ENCODE assay signal across 21 cellular contexts in the genomic region with DNA sequence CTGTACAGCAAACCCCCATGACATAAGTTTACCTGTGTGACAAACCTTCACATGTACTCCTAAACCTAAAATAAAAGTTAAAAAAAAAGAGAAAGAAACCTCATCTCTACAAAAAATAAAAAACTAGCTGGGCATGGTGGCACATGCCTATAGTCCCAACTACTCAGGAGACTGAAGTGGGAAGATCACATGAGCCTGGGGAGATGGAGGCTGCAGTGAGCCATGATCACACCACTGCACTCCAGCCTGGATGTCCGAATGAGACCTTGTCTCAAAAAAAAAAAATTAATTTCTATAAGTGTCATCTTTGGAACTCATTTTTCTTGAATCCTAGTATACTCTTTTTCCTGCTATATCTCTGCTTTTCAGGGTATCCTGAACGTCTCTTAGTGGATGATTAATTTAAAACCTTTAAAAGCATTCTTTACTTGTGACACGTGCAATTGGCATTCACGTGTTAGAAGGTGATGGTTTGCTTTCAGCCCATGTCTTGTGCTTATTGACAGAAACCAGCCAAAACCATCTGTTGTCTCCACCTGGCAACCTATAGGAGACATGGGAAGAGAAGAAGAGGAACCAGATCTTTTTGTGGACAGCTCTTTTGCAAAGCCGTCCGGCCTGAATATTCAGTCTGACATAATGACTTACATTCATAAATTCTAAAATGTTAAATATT. TPM values are rescaled to one million over a fixed set of nuclear protein-coding genes. Genes with fewer than 3 reads are reported as not detected.
DNase-seq lines count a peak whose midpoint lies in the region; ATAC-seq and TF ChIP-seq lines count a peak whose summit lies in the region.
"Had no signal": no experiment of that assay in that cellular context is flagged by ENCODE, and none has a peak within 500 bp of the region (broad histone marks: within the 10 kb centered on the region; RNA-seq: fewer than 3 reads in every experiment).

No MANE protein-coding gene starts in this region.

- no peak overlapping the region for H3K4me3 ChIP-seq in SK-N-SH (ENCODE audit: low read depth in 2 of 2, low read length in 1 of 2)
- H3K4me3 ChIP-seq: BLaER1, hepatocyte, mucosa of descending colon, tibial artery had no signal

- peak overlapping the region; percentile 10 to 41; a peak in 3 of 4 replicates for H3K27ac ChIP-seq in SK-N-SH (ENCODE audit: low read depth in 2 of 2, low read length in 1 of 2)
- H3K27ac ChIP-seq: BLaER1, hepatocyte, neutrophil, tibial artery had no signal

- no peak for TF ChIP-seq CTCF in SK-N-SH (IDR thresholded peaks at IDR 0.05)
- TF ChIP-seq CTCF in mesothelial cell of epicardium (IDR thresholded peaks at IDR 0.05; ENCODE audit: unreplicated experiment), result no peak

- ATAC-seq in activated CD8-positive, alpha-beta memory T cell treated with anti-CD3 and anti-CD28 coated beads, Interleukin-2, amount 10 ng/mL, durations not matched to agents 7 days and 5 days, result no peak
- ATAC-seq: left cardiac atrium, mucosa of descending colon had no signal

- CTCF ChIA-PET in SK-N-SH (lab: Yijun Ruan, JAX), result no interaction called here
- CTCF ChIA-PET in activated naive CD4-positive, alpha-beta T cell treated with anti-CD3 and anti-CD28 coated beads, Interleukin-2, amount 10 ng/mL, durations not matched to agents 7 days and 5 days (lab: Charles Lee), result no interaction called here
- CTCF ChIA-PET in activated CD8-positive, alpha-beta memory T cell treated with anti-CD3 and anti-CD28 coated beads, Interleukin-2, amount 10 ng/mL, durations not matched to agents 7 days and 5 days (lab: Charles Lee), result no interaction called here

- no peak for TF ChIP-seq EP300 in Ishikawa (IDR thresholded peaks at IDR 0.05; ENCODE audit: borderline replicate concordance)
- TF ChIP-seq EP300 in SK-N-SH (IDR thresholded peaks at IDR 0.05; ENCODE audit: borderline replicate concordance in 1 of 2, low read depth in 1 of 2, low read length in 1 of 2), result peak in 1 of 2 experiments; percentile 39; a peak in 1 of 4 replicates

- peaks cover 11% of the 10 kb centered on the region for H3K9me3 Mint-ChIP-seq in mesothelial cell of epicardium
- peaks cover 2% of the 10 kb centered on the region for H3K9me3 Mint-ChIP-seq in activated naive CD4-positive, alpha-beta T cell treated with anti-CD3 and anti-CD28 coated beads, Interleukin-2, amount 10 ng/mL, durations not matched to agents 7 days and 5 days
- H3K9me3 Mint-ChIP-seq in activated CD8-positive, alpha-beta memory T cell treated with anti-CD3 and anti-CD28 coated beads, Interleukin-2, amount 10 ng/mL, durations not matched to agents 7 days and 5 days (ENCODE audit: low read depth), result peaks cover 2% of the 10 kb centered on the region

- no peaks in the 10 kb centered on the region for H3K36me3 Mint-ChIP-seq in mesothelial cell of epicardium
- H3K36me3 Mint-ChIP-seq in activated naive CD4-positive, alpha-beta T cell treated with anti-CD3 and anti-CD28 coated beads, Interleukin-2, amount 10 ng/mL, durations not matched to agents 7 days and 5 days, result no peaks in the 10 kb centered on the region
- H3K36me3 Mint-ChIP-seq in activated CD8-positive, alpha-beta memory T cell treated with anti-CD3 and anti-CD28 coated beads, Interleukin-2, amount 10 ng/mL, durations not matched to agents 7 days and 5 days, result peaks cover 3% of the 10 kb centered on the region

- peaks cover 7% of the 10 kb centered on the region for H3K4me1 Mint-ChIP-seq in mesothelial cell of epicardium
- H3K4me1 Mint-ChIP-seq in activated naive CD4-positive, alpha-beta T cell treated with anti-CD3 and anti-CD28 coated beads, Interleukin-2, amount 10 ng/mL, durations not matched to agents 7 days and 5 days, result peaks cover 21% of the 10 kb centered on the region
- H3K4me1 Mint-ChIP-seq in activated CD8-positive, alpha-beta memory T cell treated with anti-CD3 and anti-CD28 coated beads, Interleukin-2, amount 10 ng/mL, durations not matched to agents 7 days and 5 days, result peaks cover 16% of the 10 kb centered on the region

- WGBS in SK-N-SH (ENCODE audit: low lambda C conversion rate), result 37% methylated on average over 6 of the region's 6 CpGs

- H3K27ac Mint-ChIP-seq in mesothelial cell of epicardium, result peak overlapping the region; percentile 48
- no peak overlapping the region for H3K27ac Mint-ChIP-seq in activated naive CD4-positive, alpha-beta T cell treated with anti-CD3 and anti-CD28 coated beads, Interleukin-2, amount 10 ng/mL, durations not matched to agents 7 days and 5 days
- H3K27ac Mint-ChIP-seq in activated CD8-positive, alpha-beta memory T cell treated with anti-CD3 and anti-CD28 coated beads, Interleukin-2, amount 10 ng/mL, durations not matched to agents 7 days and 5 days, result no peak overlapping the region
- H3K27ac Mint-ChIP-seq: endodermal cell had no signal

- DNase-seq in EL (peak; percentile 54), SK-N-SH (no peak), mesothelial cell of epicardium (ENCODE audit: low spot score in 2 of 2, unreplicated experiment in 2 of 2) (no peak), NCI-H748 (lab: John Stamatoyannopoulos, UW; ENCODE audit: unreplicated experiment) (no peak)
- no peak for DNase-seq in activated naive CD4-positive, alpha-beta T cell treated with anti-CD3 and anti-CD28 coated beads, Interleukin-2, amount 10 ng/mL, durations not matched to agents 7 days and 5 days
- no peak for DNase-seq in activated CD8-positive, alpha-beta memory T cell treated with anti-CD3 and anti-CD28 coated beads, Interleukin-2, amount 10 ng/mL, durations not matched to agents 7 days and 5 days
- DNase-seq: activated CD4-positive, CD25-positive, alpha-beta regulatory T cell treated with anti-CD3 and anti-CD28 coated beads, Interleukin-2, amount 50 U/mL, for 72 hours; cerebellar nuclear complex; endodermal cell; H7; left cardiac atrium; mucosa of descending colon; NCI-H1092 treated with DMSO at 0.1 percent for 48 hours; SHP77; stimulated activated CD4-positive, alpha-beta T cell treated with anti-CD3 and anti-CD28 coated beads, Interleukin-12 subunit alpha, Interleukin-12 subunit beta, amount 100 ng/mL, for 4 hours; stimulated activated naive CD4-positive, alpha-beta T cell; tibial artery had no signal

- H3K27me3 Mint-ChIP-seq in mesothelial cell of epicardium (ENCODE audit: low read depth), result no peaks in the 10 kb centered on the region
- no peaks in the 10 kb centered on the region for H3K27me3 Mint-ChIP-seq in activated naive CD4-positive, alpha-beta T cell treated with anti-CD3 and anti-CD28 coated beads, Interleukin-2, amount 10 ng/mL, durations not matched to agents 7 days and 5 days
- peaks cover 52% of the 10 kb centered on the region for H3K27me3 Mint-ChIP-seq in activated CD8-positive, alpha-beta memory T cell treated with anti-CD3 and anti-CD28 coated beads, Interleukin-2, amount 10 ng/mL, durations not matched to agents 7 days and 5 days

- no peaks in the 10 kb centered on the region for H4K20me1 ChIP-seq in SK-N-SH (ENCODE audit: insufficient read depth)
- H4K20me1 ChIP-seq: BLaER1 had no signal

- H2AFZ ChIP-seq in SK-N-SH (ENCODE audit: low read depth), result no peak overlapping the region
- H2AFZ ChIP-seq: hepatocyte had no signal

- H3K27me3 ChIP-seq in SK-N-SH (ENCODE audit: insufficient read depth), result no peaks in the 10 kb centered on the region
- H3K27me3 ChIP-seq: BLaER1, hepatocyte, neutrophil, tibial artery had no signal

- no peak overlapping the region for H3K4me3 Mint-ChIP-seq in mesothelial cell of epicardium
- no peak overlapping the region for H3K4me3 Mint-ChIP-seq in activated naive CD4-positive, alpha-beta T cell treated with anti-CD3 and anti-CD28 coated beads, Interleukin-2, amount 10 ng/mL, durations not matched to agents 7 days and 5 days
- no peak overlapping the region for H3K4me3 Mint-ChIP-seq in activated CD8-positive, alpha-beta memory T cell treated with anti-CD3 and anti-CD28 coated beads, Interleukin-2, amount 10 ng/mL, durations not matched to agents 7 days and 5 days
- H3K4me3 Mint-ChIP-seq: endodermal cell had no signal

- no peak overlapping the region for H3K9ac ChIP-seq in SK-N-SH
- H3K9ac ChIP-seq: BLaER1 had no signal

- no peaks in the 10 kb centered on the region for H3K4me1 ChIP-seq in SK-N-SH (ENCODE audit: control insufficient read depth in 1 of 2, insufficient read depth in 2 of 2, low read depth in 1 of 2, low read length in 1 of 2)
- H3K4me1 ChIP-seq: tibial artery had no signal

- no peaks in the 10 kb centered on the region for H3K9me2 ChIP-seq in SK-N-SH

- no peaks in the 10 kb centered on the region for H3K9me3 ChIP-seq in SK-N-SH
- H3K9me3 ChIP-seq: mucosa of descending colon, neutrophil, tibial artery had no signal

- H3F3A ChIP-seq in SK-N-SH (replicated peaks; ENCODE audit: insufficient read depth), result peaks cover 4% of the 10 kb centered on the region

- POLR2A ChIA-PET in SK-N-SH (lab: Yijun Ruan, JAX), result no interaction called here

- H3K79me2 ChIP-seq in SK-N-SH (ENCODE audit: insufficient read depth), result no peaks in the 10 kb centered on the region
- H3K79me2 ChIP-seq: hepatocyte had no signal

- H3K36me3 ChIP-seq in SK-N-SH (replicated peaks in 1 of 2; ENCODE audit: control insufficient read depth in 1 of 2, insufficient read depth in 2 of 2, low read length in 1 of 2), result no peaks in the 10 kb centered on the region
- H3K36me3 ChIP-seq: BLaER1, neutrophil, tibial artery had no signal

- TF ChIP-seq RAD21 in Ishikawa (IDR thresholded peaks at IDR 0.05; ENCODE audit: low read depth) (no peak), SK-N-SH (IDR thresholded peaks at IDR 0.05; ENCODE audit: low read length) (no peak)

- no peak overlapping the region for H3K4me2 ChIP-seq in SK-N-SH
- H3K4me2 ChIP-seq: BLaER1, hepatocyte had no signal

TF ChIP-seq in Ishikawa, 13 proteins besides CTCF, POLR2A, EP300 and RAD21 (continues in another document):
- TF ChIP-seq TEAD4 (IDR thresholded peaks at IDR 0.05) (peak; percentile 48; the same call in 1 of the 2 replicates), FOXM1 (IDR thresholded peaks at IDR 0.05; ENCODE audit: borderline replicate concordance, low read depth) (peak; percentile 11; the same call in 1 of the 2 replicates)

TF ChIP-seq in SK-N-SH, 30 proteins besides CTCF, POLR2A, EP300 and RAD21 (continues in another document):
- no peak for TF ChIP-seq FOXJ3 (CRISPR knock-in tag; IDR thresholded peaks at IDR 0.05)

RNA-seq across cellular contexts. Expression of a gene that starts 30.6 kb away (rescaled TPM):
- polyA plus RNA-seq in SK-N-SH (2012; rRNA removed), result 55.0 and 74.3 TPM in 2 replicates
- polyA plus RNA-seq in SK-N-SH (2012; cell fraction: cytosol; rRNA removed), result 60.6 and 69.2 TPM in 2 replicates
- 89.8 and 149 TPM in 2 replicates for polyA plus RNA-seq in SK-N-SH (2012; cell fraction: nucleus; rRNA removed)
- 101 to 105 TPM (median 102 TPM) in 3 replicates for total RNA-seq in mesothelial cell of epicardium
- 10 to 100 TPM in 1 of 2 experiments, 1 to 10 TPM in 1; 5.4 to 23.2 TPM for total RNA-seq in activated CD8-positive, alpha-beta memory T cell treated with anti-CD3 and anti-CD28 coated beads, Interleukin-2, amount 10 ng/mL, durations not matched to agents 7 days and 5 days

RNA-seq across cellular contexts. Expression of a gene that starts 46.9 kb away (rescaled TPM):
- polyA plus RNA-seq in SK-N-SH (2012; rRNA removed), result 0.21 and 0.26 TPM in 2 replicates
- polyA plus RNA-seq in SK-N-SH (2012; cell fraction: cytosol; rRNA removed), result 0.16 and 0.37 TPM in 2 replicates
- 0.89 and 2.0 TPM in 2 replicates for polyA plus RNA-seq in SK-N-SH (2012; cell fraction: nucleus; rRNA removed)
- not detected in 3 replicates for total RNA-seq in mesothelial cell of epicardium
- total RNA-seq in activated CD8-positive, alpha-beta memory T cell treated with anti-CD3 and anti-CD28 coated beads, Interleukin-2, amount 10 ng/mL, durations not matched to agents 7 days and 5 days, result under 1 TPM; 0.89 to 0.91 TPM
- total RNA-seq: H7, hepatocyte, left cardiac atrium, mucosa of descending colon had no signal
- polyA plus RNA-seq: hepatocyte had no signal
